In the genomic region with DNA sequence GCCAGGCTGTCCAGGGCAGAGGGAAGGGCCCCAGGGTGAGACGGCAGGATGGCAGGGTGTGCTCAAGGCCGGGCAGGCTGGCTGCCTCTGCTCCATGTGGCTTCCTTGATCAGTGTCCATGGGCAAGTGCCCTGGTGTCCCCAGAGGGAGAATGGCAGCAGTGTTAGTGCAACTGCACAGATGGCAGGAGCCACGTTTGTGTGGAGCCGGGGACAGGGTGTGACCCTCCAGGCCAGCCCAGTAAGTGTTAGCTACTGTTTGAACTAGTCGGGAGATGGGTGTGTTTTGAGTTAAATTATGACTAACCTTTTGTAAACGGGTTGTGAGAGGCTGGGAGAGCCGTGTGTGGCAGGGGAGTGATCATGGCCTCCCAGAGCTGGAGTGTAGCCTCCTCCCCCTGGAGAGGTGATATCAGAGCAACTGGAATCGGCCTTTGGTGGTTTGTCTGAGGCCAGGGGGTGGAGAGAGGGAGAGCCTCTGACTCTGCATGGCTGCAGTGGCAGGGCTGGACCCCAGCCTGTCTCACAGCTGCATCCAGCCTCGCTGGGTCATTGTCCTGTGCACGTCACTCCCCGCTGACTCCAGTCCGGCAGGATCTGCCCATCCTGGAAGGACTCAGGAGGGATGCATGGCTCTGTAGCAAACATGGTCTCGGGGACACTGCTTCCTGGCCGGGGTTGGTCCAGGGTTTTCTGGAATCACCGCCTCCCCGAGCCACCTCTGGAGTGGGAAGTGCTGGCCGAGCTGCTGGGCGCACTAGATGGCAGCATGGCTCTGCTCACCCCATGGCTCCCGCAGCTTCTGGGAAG, we compare ENCODE assay signal across 10 cellular contexts. TPM values are rescaled to one million over a fixed set of nuclear protein-coding genes. Genes with fewer than 3 reads are reported as not detected.
DNase-seq lines count a peak whose midpoint lies in the region; ATAC-seq and TF ChIP-seq lines count a peak whose summit lies in the region.
"Had no signal": no experiment of that assay in that cellular context is flagged by ENCODE, and none has a peak within 500 bp of the region (broad histone marks: within the 10 kb centered on the region; RNA-seq: fewer than 3 reads in every experiment).

No MANE protein-coding gene starts in this region.

- H3K27me3 ChIP-seq in body of pancreas = no peaks in the 10 kb centered on the region
- no peaks in the 10 kb centered on the region for H3K27me3 ChIP-seq in stomach

- TF ChIP-seq EP300 in stomach (IDR thresholded peaks at IDR 0.05) = no peak

- TF ChIP-seq POLR2A in body of pancreas (IDR thresholded peaks at IDR 0.05) = peak in 1 of 3 donors; percentile 21
- no peak for TF ChIP-seq POLR2A in stomach (IDR thresholded peaks at IDR 0.05)
- no peak for TF ChIP-seq POLR2A in lower leg skin (IDR thresholded peaks at IDR 0.05)

- TF ChIP-seq CTCF in HFF-Myc (IDR thresholded peaks at IDR 0.05; ENCODE audit: low read depth, low read length, missing control alignments) = no peak
- TF ChIP-seq CTCF in body of pancreas (IDR thresholded peaks at IDR 0.05) = peak in 3 of 7 experiments; percentile 6 to 19 (median 16)
- no peak for TF ChIP-seq CTCF in stomach (IDR thresholded peaks at IDR 0.05)
- no peak for TF ChIP-seq CTCF in lower leg skin (IDR thresholded peaks at IDR 0.05)

- H3K9me3 ChIP-seq in body of pancreas (no peaks in the 10 kb centered on the region), stomach (no peaks in the 10 kb centered on the region)

- DNase-seq in HFF-Myc (ENCODE audit: extremely low read depth, low read depth) = peak; percentile 14
- peak in 3 of 4 donors; percentile 36 to 54 (median 44) for DNase-seq in body of pancreas
- peak; percentile 68 for DNase-seq in iris pigment epithelial cell (ENCODE audit: low read depth)
- DNase-seq in stomach = peak; percentile 60
- no peak for DNase-seq in lower leg skin (ENCODE audit: low spot score in 2 of 2)
- DNase-seq: NCI-H2107; stimulated activated CD4-positive, alpha-beta T cell treated with anti-CD3 and anti-CD28 coated beads, Interleukin-2, amount 100 ng/mL, for 24 hours had no signal

- H3K36me3 ChIP-seq in body of pancreas (replicated peaks in 1 of 2; ENCODE audit: insufficient read depth in 1 of 2, low read depth in 2 of 2) = peaks cover 0 to 7% of the 10 kb centered on the region in 2 donors
- H3K36me3 ChIP-seq in stomach = peaks cover 0 to 71% (median 62%) of the 10 kb centered on the region in 4 donors

- peak overlapping the region in 2 of 4 donors; percentile 48 to 60 for H3K27ac ChIP-seq in body of pancreas
- H3K27ac ChIP-seq in stomach = peak overlapping the region; percentile 60 to 83 (median 74)

- peak; percentile 57 for ATAC-seq in body of pancreas
- no peak for ATAC-seq in HG03159 (IDR thresholded peaks at IDR 0.05; ENCODE audit: unreplicated experiment)
- ATAC-seq in GM21529 (IDR thresholded peaks at IDR 0.05; ENCODE audit: unreplicated experiment) = no peak
- ATAC-seq in GM18498 (IDR thresholded peaks at IDR 0.05; ENCODE audit: unreplicated experiment) = no peak

- H3K4me3 ChIP-seq in HFF-Myc (replicated peaks; ENCODE audit: low read depth, low read length) (no peak overlapping the region), body of pancreas (no peak overlapping the region), stomach (no peak overlapping the region), lower leg skin (ENCODE audit: low read depth, poor library complexity, severe bottlenecking) (no peak overlapping the region)

- intact Hi-C loops in body of pancreas (cut with DNase I) = no loop called here
- intact Hi-C loops in stomach (cut with DNase I; ENCODE audit: low total_unique reads) = no loop called here
- intact Hi-C loops in lower leg skin (cut with DNase I; ENCODE audit: low total_unique reads) = no loop called here

- WGBS in body of pancreas, 2 donors = 45 to 51% methylated on average over 6 to 19 of the region's 19 CpGs
- 26 to 48% (median 32%) methylated on average over 11 to 19 of the region's 19 CpGs for WGBS in stomach, 5 donors
- 51 to 53% methylated on average over 16 to 18 of the region's 19 CpGs for WGBS in lower leg skin, 2 donors

- peaks cover 10% of the 10 kb centered on the region for H3K4me1 ChIP-seq in body of pancreas
- peaks cover 10 to 34% (median 26%) of the 10 kb centered on the region in 4 donors for H3K4me1 ChIP-seq in stomach

RNA-seq across cellular contexts. Expression of a gene that starts 27.8 kb away (rescaled TPM):
- total RNA-seq in body of pancreas (10 to 100 TPM; 15.0 to 22.4 TPM), stomach (10 to 100 TPM; 23.9 to 56.5 (median 26.3) TPM), lower leg skin (10 to 100 TPM; 63.5 to 83.8 (median 71.4) TPM)
- polyA plus RNA-seq in stomach = 10 to 100 TPM; 15.0 to 20.2 (median 17.9) TPM

Comparison
In these comparisons a context has a peak if more than half of its experiments do, and no peak if none do; other contexts are left out.
1. DNase-seq: peak in HFF-Myc (single experiment), body of pancreas (3 of 4), iris pigment epithelial cell (single experiment) and stomach (single experiment); none in lower leg skin (0 of 2).